In the genomic region with DNA sequence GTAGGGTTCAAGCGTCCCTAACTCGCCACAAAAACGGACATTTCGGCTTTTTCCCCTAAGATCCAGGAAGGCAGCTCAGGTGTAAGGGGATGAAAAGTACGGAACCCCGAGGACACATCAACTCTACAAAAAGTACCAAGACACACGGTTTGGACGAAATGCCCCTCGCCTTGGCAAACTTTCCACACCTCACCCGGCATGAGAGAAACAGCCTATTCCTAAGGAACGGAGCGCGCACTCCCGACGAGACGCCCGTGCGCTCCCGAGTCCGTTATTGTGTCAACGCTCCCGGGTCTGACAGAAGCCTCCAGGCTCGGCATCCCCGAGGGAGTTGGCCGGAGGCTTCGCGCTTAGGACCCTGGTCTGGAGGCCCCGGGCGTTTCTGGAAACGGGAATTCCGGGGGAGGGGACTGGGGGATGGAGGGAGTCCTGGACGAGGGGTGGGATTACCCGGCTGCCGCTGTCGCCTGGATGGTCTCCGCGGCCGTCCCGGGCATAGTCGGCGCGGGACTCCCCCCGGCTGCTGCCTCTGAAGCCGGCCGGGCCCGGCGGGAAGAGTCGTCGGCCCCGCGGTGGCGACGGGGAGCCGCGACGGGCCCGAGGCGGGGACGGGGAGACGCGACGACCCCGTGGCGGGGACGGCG, we compare ENCODE assay signal across 8 cellular contexts. TPM values are rescaled to one million over a fixed set of nuclear protein-coding genes. Genes with fewer than 3 reads are reported as not detected.
DNase-seq lines count a peak whose midpoint lies in the region; ATAC-seq and TF ChIP-seq lines count a peak whose summit lies in the region.

No MANE protein-coding gene starts in this region.

- TF ChIP-seq CTCF in fibroblast of villous mesenchyme (IDR thresholded peaks at IDR 0.05; ENCODE audit: insufficient read depth, low read depth, low read length) (no peak), natural killer cell (IDR thresholded peaks at IDR 0.05) (no peak)

- intact Hi-C loops in activated T-helper 1 cell treated with anti-CD3 and anti-CD28 coated beads, Interleukin-12 subunit alpha, Interleukin-12 subunit beta, Interleukin-2, Interleukin-4 antibody, amounts not matched to agents 30 ng/mL and 10 ng/mL and 1 ng/mL, durations not matched to agents 14 hours and 24 hours and 36 hours (cut with micrococcal nuclease) = loop anchor here (1.0 kb wide), 9 partner anchors 15 to 622 kb away; partner anchors contain the start of genes ABCC10, GTPBP2, LRRC73 and POLH
- intact Hi-C loops in natural killer cell (cut with micrococcal nuclease) = loop anchor here (1.0 to 10.0 kb wide), 5 partner anchors 15 to 259 kb away; partner anchors contain the start of genes ABCC10, GTPBP2, LRRC73 and POLR1C

- H3K27me3 Mint-ChIP-seq in activated T-helper 1 cell treated with anti-CD3 and anti-CD28 coated beads, Interleukin-12 subunit alpha, Interleukin-12 subunit beta, Interleukin-2, Interleukin-4 antibody, amounts not matched to agents 30 ng/mL and 10 ng/mL and 1 ng/mL, durations not matched to agents 14 hours and 24 hours and 36 hours (ENCODE audit: insufficient read depth) = peaks cover 2% of the 10 kb centered on the region
- no peaks in the 10 kb centered on the region for H3K27me3 Mint-ChIP-seq in natural killer cell (ENCODE audit: low read depth in 2 of 2)

- H3K36me3 Mint-ChIP-seq in activated T-helper 1 cell treated with anti-CD3 and anti-CD28 coated beads, Interleukin-12 subunit alpha, Interleukin-12 subunit beta, Interleukin-2, Interleukin-4 antibody, amounts not matched to agents 30 ng/mL and 10 ng/mL and 1 ng/mL, durations not matched to agents 14 hours and 24 hours and 36 hours (ENCODE audit: low read depth) = peaks cover 14% of the 10 kb centered on the region
- H3K36me3 Mint-ChIP-seq in natural killer cell = peaks cover 10% of the 10 kb centered on the region

- H3K4me1 Mint-ChIP-seq in activated T-helper 1 cell treated with anti-CD3 and anti-CD28 coated beads, Interleukin-12 subunit alpha, Interleukin-12 subunit beta, Interleukin-2, Interleukin-4 antibody, amounts not matched to agents 30 ng/mL and 10 ng/mL and 1 ng/mL, durations not matched to agents 14 hours and 24 hours and 36 hours (ENCODE audit: low read depth) = peaks cover 36% of the 10 kb centered on the region
- peaks cover 54 to 60% of the 10 kb centered on the region in 2 donors for H3K4me1 Mint-ChIP-seq in natural killer cell

- peak overlapping the region; percentile 86 for H3K4me3 Mint-ChIP-seq in activated T-helper 1 cell treated with anti-CD3 and anti-CD28 coated beads, Interleukin-12 subunit alpha, Interleukin-12 subunit beta, Interleukin-2, Interleukin-4 antibody, amounts not matched to agents 30 ng/mL and 10 ng/mL and 1 ng/mL, durations not matched to agents 14 hours and 24 hours and 36 hours
- H3K4me3 Mint-ChIP-seq in natural killer cell = peak overlapping the region; percentile 93

- ATAC-seq in GM19372 (IDR thresholded peaks at IDR 0.05; ENCODE audit: low read depth, unreplicated experiment) (peak; percentile 1), natural killer cell (peak; percentile 4 to 16 (median 5)), HG03457 (IDR thresholded peaks at IDR 0.05; ENCODE audit: unreplicated experiment) (no peak)

- peak overlapping the region; percentile 70 for H3K27ac Mint-ChIP-seq in activated T-helper 1 cell treated with anti-CD3 and anti-CD28 coated beads, Interleukin-12 subunit alpha, Interleukin-12 subunit beta, Interleukin-2, Interleukin-4 antibody, amounts not matched to agents 30 ng/mL and 10 ng/mL and 1 ng/mL, durations not matched to agents 14 hours and 24 hours and 36 hours
- peak overlapping the region; percentile 80 to 93 for H3K27ac Mint-ChIP-seq in natural killer cell

- peak; percentile 28 for DNase-seq in CD1c-positive myeloid dendritic cell (ENCODE audit: extremely low spot score)
- peak; percentile 15 for DNase-seq in LoVo (ENCODE audit: low spot score)
- DNase-seq in activated T-helper 1 cell treated with anti-CD3 and anti-CD28 coated beads, Interleukin-12 subunit alpha, Interleukin-12 subunit beta, Interleukin-2, Interleukin-4 antibody, amounts not matched to agents 30 ng/mL and 10 ng/mL and 1 ng/mL, durations not matched to agents 14 hours and 24 hours and 36 hours (ENCODE audit: low spot score) = no peak
- peak; percentile 53 for DNase-seq in fibroblast of villous mesenchyme (ENCODE audit: low read depth)
- no peak for DNase-seq in natural killer cell
- no peak for DNase-seq in kidney glomerular epithelial cell (lab: John Stamatoyannopoulos, UW)

- peak overlapping the region; percentile 82 for H3K4me3 ChIP-seq in fibroblast of villous mesenchyme (ENCODE audit: low read depth, low read length)

- H3K9me3 Mint-ChIP-seq in activated T-helper 1 cell treated with anti-CD3 and anti-CD28 coated beads, Interleukin-12 subunit alpha, Interleukin-12 subunit beta, Interleukin-2, Interleukin-4 antibody, amounts not matched to agents 30 ng/mL and 10 ng/mL and 1 ng/mL, durations not matched to agents 14 hours and 24 hours and 36 hours = no peaks in the 10 kb centered on the region
- H3K9me3 Mint-ChIP-seq in natural killer cell = no peaks in the 10 kb centered on the region

RNA-seq across cellular contexts. Expression of gene ZNF318, which starts 0.8 kb away (rescaled TPM):
- total RNA-seq in activated T-helper 1 cell treated with anti-CD3 and anti-CD28 coated beads, Interleukin-12 subunit alpha, Interleukin-12 subunit beta, Interleukin-2, Interleukin-4 antibody, amounts not matched to agents 30 ng/mL and 10 ng/mL and 1 ng/mL, durations not matched to agents 14 hours and 24 hours and 36 hours = 9.1 and 9.7 TPM in 2 replicates
- total RNA-seq in fibroblast of villous mesenchyme (10.3 and 12.5 TPM in 2 replicates), natural killer cell (10 to 100 TPM; 34.6 to 45.9 (median 43.0) TPM)

RNA-seq across cellular contexts. Expression of gene ABCC10, which starts 58.7 kb away (rescaled TPM):
- 40.5 and 43.6 TPM in 2 replicates for total RNA-seq in activated T-helper 1 cell treated with anti-CD3 and anti-CD28 coated beads, Interleukin-12 subunit alpha, Interleukin-12 subunit beta, Interleukin-2, Interleukin-4 antibody, amounts not matched to agents 30 ng/mL and 10 ng/mL and 1 ng/mL, durations not matched to agents 14 hours and 24 hours and 36 hours
- total RNA-seq in fibroblast of villous mesenchyme (31.1 and 33.8 TPM in 2 replicates), natural killer cell (10 to 100 TPM; 74.6 to 90.5 (median 81.9) TPM)

Comparison
In these comparisons a context has a peak if more than half of its experiments do, and no peak if none do; other contexts are left out.
1. DNase-seq: peak in CD1c-positive myeloid dendritic cell (single experiment), LoVo (single experiment) and fibroblast of villous mesenchyme (single experiment); none in activated T-helper 1 cell treated with anti-CD3 and anti-CD28 coated beads, Interleukin-12 subunit alpha, Interleukin-12 subunit beta, Interleukin-2, Interleukin-4 antibody, amounts not matched to agents 30 ng/mL and 10 ng/mL and 1 ng/mL, durations not matched to agents 14 hours and 24 hours and 36 hours (single experiment), natural killer cell (single experiment) and kidney glomerular epithelial cell (single experiment).